Comparison of ENCODE assay signal across 8 cellular contexts in the genomic region with DNA sequence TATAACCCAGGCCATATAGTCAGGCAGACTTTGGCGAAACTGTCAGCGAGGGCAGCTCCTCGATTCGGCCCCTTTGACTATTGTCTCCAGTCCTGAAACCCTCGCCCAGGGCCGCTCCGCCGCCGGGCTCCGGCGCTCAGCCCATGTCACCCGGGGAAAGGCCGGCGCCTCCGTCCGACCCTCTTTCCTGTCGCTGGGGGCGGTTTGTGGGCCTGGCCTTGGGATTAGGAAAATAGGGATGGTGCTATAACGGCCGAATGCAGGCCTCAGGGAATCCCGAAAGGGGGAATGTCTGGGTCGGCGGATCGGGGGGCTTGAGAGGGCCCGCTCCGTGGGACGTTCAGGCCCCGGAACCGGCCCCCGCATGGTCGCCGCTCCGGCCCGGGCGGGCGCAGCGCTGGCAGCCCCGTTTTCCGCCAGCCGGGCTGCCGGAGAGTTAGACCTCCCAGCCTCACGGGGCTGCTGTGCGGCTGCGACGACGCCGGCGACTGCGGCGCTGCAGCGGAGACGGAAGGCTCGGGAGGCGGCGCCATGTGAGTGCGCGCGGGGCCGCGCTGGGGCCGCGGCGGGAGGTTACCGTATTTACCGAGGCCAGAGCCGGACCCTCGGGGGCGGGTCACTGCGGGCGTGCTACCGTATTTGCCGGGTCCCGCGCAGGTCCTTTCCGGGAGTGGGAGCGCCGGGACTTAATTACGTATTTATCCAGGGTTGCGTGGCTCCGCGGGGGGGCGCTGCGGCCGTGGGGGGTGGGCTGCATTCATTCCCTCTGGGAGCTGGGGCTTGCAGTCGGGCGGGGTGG. TPM values are rescaled to one million over a fixed set of nuclear protein-coding genes. Genes with fewer than 3 reads are reported as not detected.
DNase-seq lines count a peak whose midpoint lies in the region; ATAC-seq and TF ChIP-seq lines count a peak whose summit lies in the region.

No MANE protein-coding gene starts in this region.

- DNase-seq in AG08395 (ENCODE audit: low spot score) (peak; percentile 93), NCI-H2227 treated with DMSO at 0.1 percent for 48 hours (lab: John Stamatoyannopoulos, UW) (peak; percentile 78), colonic mucosa (peak; percentile 91), left lobe of liver (ENCODE audit: low spot score) (peak; percentile 93)
- peak; percentile 84 for DNase-seq in activated CD4-positive, alpha-beta T cell treated with anti-CD3 and anti-CD28 coated beads for 48 hours
- DNase-seq in stimulated activated CD4-positive, alpha-beta T cell treated with anti-CD3 and anti-CD28 coated beads, Interleukin-1b, Interleukin-23, amount 100 ng/mL, for 4 hours (ENCODE audit: low read depth in 2 of 2) = peak; percentile 45 to 64

- peak overlapping the region; percentile 97 for H3K27ac ChIP-seq in colonic mucosa

- TF ChIP-seq POLR2A in GM18526 (IDR thresholded peaks at IDR 0.05; ENCODE audit: extremely low read depth, insufficient read length) = peak; percentile 90

- intact Hi-C loops in colonic mucosa (cut with DNase I) = no loop called here

- H3K9me3 ChIP-seq in colonic mucosa = no peaks in the 10 kb centered on the region

- H3K4me1 ChIP-seq in colonic mucosa = peaks cover 17% of the 10 kb centered on the region

- no peaks in the 10 kb centered on the region for H3K36me3 ChIP-seq in colonic mucosa

- ATAC-seq in HG03064 (IDR thresholded peaks at IDR 0.05; ENCODE audit: low read depth, unreplicated experiment) (peak; percentile 42), left lobe of liver (peak; percentile 93)

- peak overlapping the region; percentile 64 for H3K4me3 ChIP-seq in colonic mucosa

- H3K9ac ChIP-seq in colonic mucosa (ENCODE audit: low read depth in 2 of 2, low read length in 2 of 2) = peak overlapping the region; percentile 79 to 95

- H3K27me3 ChIP-seq in colonic mucosa = no peaks in the 10 kb centered on the region

- no peak for TF ChIP-seq CTCF in colonic mucosa (IDR thresholded peaks at IDR 0.05)

RNA-seq across cellular contexts. Expression of a gene that starts 25.9 kb away (rescaled TPM):
- total RNA-seq in colonic mucosa = 10 to 100 TPM; 11.0 to 11.3 TPM
- total RNA-seq in left lobe of liver = 0.88 TPM

RNA-seq across cellular contexts. Expression of a gene that starts 36.4 kb away (rescaled TPM):
- total RNA-seq in colonic mucosa (100 to 1,000 TPM; 189 to 304 TPM), left lobe of liver (93.5 TPM)

RNA-seq across cellular contexts. Expression of a gene that starts 45.4 kb away (rescaled TPM):
- 1 to 10 TPM; 3.4 to 4.5 TPM for total RNA-seq in colonic mucosa
- 4.4 TPM for total RNA-seq in left lobe of liver

Comparison
In these comparisons a context has a peak if more than half of its experiments do, and no peak if none do; other contexts are left out.
1. Peak in every context shown above with its lines: DNase-seq, ATAC-seq, H3K4me3 ChIP-seq and H3K27ac ChIP-seq.